38 cellular contexts compared by ENCODE assay signal in genomic region chr17:81108220-81108619, GRCh38. TPM values are rescaled to one million over a fixed set of nuclear protein-coding genes. Genes with fewer than 3 reads are reported as not detected.
"Had no signal": no experiment of that assay in that cellular context is flagged by ENCODE, and none has a peak within 500 bp of the region (broad histone marks: within the 10 kb centered on the region; RNA-seq: fewer than 3 reads in every experiment).

No MANE protein-coding gene starts in this region.

- DNase-seq: activated B cell treated with CpG ODN at 0.5 μM for 24 hours; activated CD4-positive, alpha-beta T cell treated with anti-CD3 and anti-CD28 coated beads for 48 hours; activated CD4-positive, alpha-beta T cell treated with anti-CD3 and anti-CD28 coated beads, Interleukin-2, amount 50 U/mL, for 1 hour; activated CD4-positive, alpha-beta T cell treated with anti-CD3 and anti-CD28 coated beads, Interleukin-2, amount 50 U/mL, for 48 hours; activated CD8-positive, alpha-beta memory T cell treated with anti-CD3 and anti-CD28 coated beads for 24 hours; activated CD8-positive, alpha-beta T cell treated with anti-CD3 and anti-CD28 coated beads for 36 hours; activated effector memory CD4-positive, alpha-beta T cell treated with Interleukin-2 at 50 U/mL for 16 hours; activated gamma-delta T cell treated with Interleukin-2 at 50 U/mL for 16 hours; activated naive CD4-positive, alpha-beta T cell treated with anti-CD3 and anti-CD28 coated beads, Interleukin-2, amount 50 U/mL, for 16 hours; activated naive CD4-positive, alpha-beta T cell treated with Interleukin-2 at 50 U/mL for 16 hours; activated T-cell treated with anti-CD3 and anti-CD28 coated beads, Interleukin-2, amount 50 U/mL, for 4 hours; amniotic stem cell; anterior cingulate cortex; brain microvascular endothelial cell; cortex of kidney; dermis blood vessel endothelial cell; effector CD4-positive, alpha-beta T cell; effector memory CD8-positive, alpha-beta T cell; erythroblast; esophagus squamous epithelium; head of caudate nucleus; T-helper 1 cell; T-helper 17 cell; T1000; WERI-Rb-1 had no signal

- ATAC-seq: activated CD4-positive, CD25-positive, alpha-beta regulatory T cell treated with anti-CD3 and anti-CD28 coated beads, Interleukin-2, amount 50 U/mL, for 24 hours; activated CD8-positive, alpha-beta T cell treated with anti-CD3 and anti-CD28 coated beads for 36 hours; activated T-cell treated with anti-CD3 and anti-CD28 coated beads, Interleukin-2, amount 50 U/mL, for 4 hours; activated T-helper 17 cell treated with anti-CD3 and anti-CD28 coated beads, Interleukin-2, amount 50 U/mL, for 72 hours; effector memory CD8-positive, alpha-beta T cell; T-helper 17 cell had no signal

- H3K4me3 ChIP-seq: esophagus squamous epithelium had no signal

- H3K27ac Mint-ChIP-seq: activated B cell treated with CpG ODN at 0.5 μM for 24 hours; activated CD8-positive, alpha-beta T cell treated with anti-CD3 and anti-CD28 coated beads for 36 hours; activated naive CD8-positive, alpha-beta T cell; activated T-helper 17 cell treated with anti-CD3 and anti-CD28 coated beads, Interleukin-2, amount 50 U/mL, for 72 hours; effector memory CD8-positive, alpha-beta T cell; T-helper 17 cell; T-helper 2 cell treated with Interferon-gamma antibody and Interleukin-4, amounts not matched to agents 5 μg/mL and 100 μg/mL, for 36 hours had no signal

- H3K27ac ChIP-seq: brain microvascular endothelial cell, esophagus squamous epithelium, WERI-Rb-1 had no signal

- H3K36me3 ChIP-seq: brain microvascular endothelial cell had no signal

- H3K9me3 Mint-ChIP-seq: activated B cell treated with CpG ODN at 0.5 μM for 24 hours; activated CD8-positive, alpha-beta T cell treated with anti-CD3 and anti-CD28 coated beads for 36 hours; activated T-cell treated with anti-CD3 and anti-CD28 coated beads, Interleukin-2, amount 50 U/mL, for 4 hours; activated T-helper 17 cell treated with anti-CD3 and anti-CD28 coated beads, Interleukin-2, amount 50 U/mL, for 72 hours; central memory CD8-positive, alpha-beta T cell; effector memory CD8-positive, alpha-beta T cell; T-helper 2 cell treated with Interferon-gamma antibody and Interleukin-4, amounts not matched to agents 5 μg/mL and 100 μg/mL, for 36 hours had no signal

- H3K9me3 ChIP-seq: esophagus squamous epithelium had no signal

- H3K27me3 Mint-ChIP-seq: activated B cell treated with CpG ODN at 0.5 μM for 24 hours; activated CD8-positive, alpha-beta T cell treated with anti-CD3 and anti-CD28 coated beads for 36 hours; activated naive CD8-positive, alpha-beta T cell; activated T-helper 17 cell treated with anti-CD3 and anti-CD28 coated beads, Interleukin-2, amount 50 U/mL, for 72 hours; central memory CD8-positive, alpha-beta T cell; effector memory CD8-positive, alpha-beta T cell had no signal

- H3K27me3 ChIP-seq: brain microvascular endothelial cell, esophagus squamous epithelium had no signal

- H3K4me1 Mint-ChIP-seq: activated B cell treated with CpG ODN at 0.5 μM for 24 hours; activated T-helper 17 cell treated with anti-CD3 and anti-CD28 coated beads, Interleukin-2, amount 50 U/mL, for 72 hours; central memory CD8-positive, alpha-beta T cell had no signal

- H3K4me3 Mint-ChIP-seq: activated B cell treated with CpG ODN at 0.5 μM for 24 hours; activated CD8-positive, alpha-beta T cell treated with anti-CD3 and anti-CD28 coated beads for 36 hours; activated naive CD8-positive, alpha-beta T cell; activated T-cell treated with anti-CD3 and anti-CD28 coated beads, Interleukin-2, amount 50 U/mL, for 4 hours; activated T-helper 17 cell treated with anti-CD3 and anti-CD28 coated beads, Interleukin-2, amount 50 U/mL, for 72 hours; central memory CD8-positive, alpha-beta T cell; effector memory CD8-positive, alpha-beta T cell; T-helper 17 cell; T-helper 2 cell treated with Interferon-gamma antibody and Interleukin-4, amounts not matched to agents 5 μg/mL and 100 μg/mL, for 36 hours had no signal

- H3K36me3 Mint-ChIP-seq: activated naive CD8-positive, alpha-beta T cell had no signal

RNA-seq across cellular contexts. Expression of gene PVALEF, which starts 57.1 kb away (rescaled TPM):
- total RNA-seq: activated B cell treated with CpG ODN at 0.5 μM for 24 hours; activated CD8-positive, alpha-beta T cell treated with anti-CD3 and anti-CD28 coated beads for 36 hours; activated T-cell treated with anti-CD3 and anti-CD28 coated beads, Interleukin-2, amount 50 U/mL, for 4 hours; activated T-helper 17 cell treated with anti-CD3 and anti-CD28 coated beads, Interleukin-2, amount 50 U/mL, for 72 hours; astrocyte; bronchial epithelial cell; cardiac septum; chondrocyte; dermis blood vessel endothelial cell; esophagus squamous epithelium; fibroblast of lung; fibroblast of villous mesenchyme; frontal cortex; T-helper 17 cell had no signal
- polyA plus RNA-seq: adipose tissue, fibroblast of lung had no signal
